Comparison of ENCODE assay signal across 12 cellular contexts in the genomic region with DNA sequence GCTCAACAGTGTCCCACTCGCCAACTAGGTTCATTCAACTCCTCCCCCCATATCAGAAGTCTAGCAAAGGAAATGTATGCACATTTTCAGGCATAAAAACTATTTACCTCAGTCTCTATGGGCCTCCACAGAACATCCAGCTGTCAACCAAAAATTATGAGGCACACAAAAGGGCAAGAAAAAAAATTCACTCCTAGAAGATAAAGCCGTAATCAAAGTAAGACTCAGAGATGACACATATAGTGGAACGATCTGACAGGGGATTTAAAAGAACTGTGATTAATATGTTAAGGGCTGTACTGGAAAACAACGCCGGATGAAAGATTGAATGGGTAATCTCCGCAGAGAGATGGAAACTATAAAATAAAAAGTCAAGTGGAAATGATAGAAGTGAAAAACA.
"Had no signal": no experiment of that assay in that cellular context is flagged by ENCODE, and none has a peak within 500 bp of the region (broad histone marks: within the 10 kb centered on the region; RNA-seq: fewer than 3 reads in every experiment).

No MANE protein-coding gene starts in this region.

- H3K27ac Mint-ChIP-seq: activated CD4-positive, alpha-beta T cell treated with anti-CD3 and anti-CD28 coated beads, Interleukin-2, amount 10 ng/mL, durations not matched to agents 7 days and 5 days; activated naive CD8-positive, alpha-beta T cell; T-helper 17 cell had no signal

- ATAC-seq: gastrocnemius medialis, T-helper 17 cell had no signal

- H3K4me3 Mint-ChIP-seq: activated CD4-positive, alpha-beta T cell treated with anti-CD3 and anti-CD28 coated beads, Interleukin-2, amount 10 ng/mL, durations not matched to agents 7 days and 5 days; activated naive CD8-positive, alpha-beta T cell; T-helper 17 cell had no signal

- H3K9me3 ChIP-seq: gastrocnemius medialis, left ventricle myocardium inferior, vagina had no signal

- H3K79me2 ChIP-seq: parathyroid adenoma had no signal

- H3K4me3 ChIP-seq: gastrocnemius medialis, left ventricle myocardium inferior, vagina had no signal

- H2AFZ ChIP-seq: parathyroid adenoma had no signal

- H3K9me3 Mint-ChIP-seq: activated CD4-positive, alpha-beta T cell treated with anti-CD3 and anti-CD28 coated beads, Interleukin-2, amount 10 ng/mL, durations not matched to agents 7 days and 5 days had no signal

- H3K27ac ChIP-seq: gastrocnemius medialis, left ventricle myocardium inferior, parathyroid adenoma, vagina had no signal

- H3K27me3 ChIP-seq: gastrocnemius medialis, vagina had no signal

- H3K4me1 ChIP-seq: parathyroid adenoma had no signal

- H3K36me3 ChIP-seq: gastrocnemius medialis, left ventricle myocardium inferior, vagina had no signal

- H3K27me3 Mint-ChIP-seq: activated CD4-positive, alpha-beta T cell treated with anti-CD3 and anti-CD28 coated beads, Interleukin-2, amount 10 ng/mL, durations not matched to agents 7 days and 5 days; activated naive CD8-positive, alpha-beta T cell; T-helper 17 cell had no signal

- DNase-seq: activated CD4-positive, alpha-beta T cell treated with anti-CD3 and anti-CD28 coated beads, Interleukin-2, amount 10 ng/mL, durations not matched to agents 7 days and 5 days; activated CD4-positive, CD25-positive, alpha-beta regulatory T cell; activated gamma-delta T cell; gastrocnemius medialis; kidney; left ventricle myocardium inferior; retina; stimulated activated CD4-positive, alpha-beta T cell treated with anti-CD3 and anti-CD28 coated beads, Interleukin-4, amount 100 ng/mL, for 4 hours; T-helper 17 cell had no signal

- H3K9ac ChIP-seq: parathyroid adenoma had no signal

- FAIRE-seq: kidney had no signal
